20 cellular contexts compared by ENCODE assay signal in the genomic region with DNA sequence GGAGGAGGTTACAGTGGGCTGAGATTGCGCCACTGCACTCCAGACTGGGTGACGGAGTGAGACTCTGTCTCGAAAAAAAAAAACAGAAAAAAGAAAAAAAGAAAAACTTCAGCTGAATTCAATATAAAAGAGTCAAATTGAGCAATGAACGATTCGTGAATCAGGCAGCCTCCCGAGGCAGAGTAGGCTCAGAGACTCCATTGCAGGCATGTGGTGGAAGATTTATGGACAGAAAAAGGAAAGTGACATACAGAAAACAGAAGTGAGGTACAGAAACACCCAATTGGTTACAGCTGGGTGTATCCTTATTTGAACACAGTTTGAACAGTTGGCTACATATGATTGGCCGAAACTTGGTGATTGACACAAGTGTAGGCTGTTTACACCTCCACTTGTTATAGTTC.
"Had no signal": no experiment of that assay in that cellular context is flagged by ENCODE, and none has a peak within 500 bp of the region (broad histone marks: within the 10 kb centered on the region; RNA-seq: fewer than 3 reads in every experiment).

No MANE protein-coding gene starts in this region.

- H3K27ac Mint-ChIP-seq: activated CD4-positive, alpha-beta memory T cell treated with anti-CD3 and anti-CD28 coated beads for 36 hours; activated naive CD4-positive, alpha-beta T cell treated with anti-CD3 and anti-CD28 coated beads, Interleukin-2, amount 50 U/mL, for 72 hours; natural killer cell treated with Interleukin-12 subunit alpha and Interleukin-12 subunit beta and Interleukin-15 and Interleukin-18, amount 100 ng/mL, for 72 hours; T-helper 2 cell treated with Interferon-gamma antibody and Interleukin-4, amounts not matched to agents 5 μg/mL and 100 μg/mL, for 36 hours had no signal

- H3K36me3 ChIP-seq: brain microvascular endothelial cell, prostate gland, right lobe of liver, spleen, suprapubic skin, upper lobe of left lung had no signal

- H3K4me1 ChIP-seq: prostate gland, right lobe of liver, spleen, suprapubic skin, upper lobe of left lung had no signal

- H3K4me3 Mint-ChIP-seq: activated CD4-positive, alpha-beta memory T cell treated with anti-CD3 and anti-CD28 coated beads for 36 hours; activated T-cell treated with anti-CD3 and anti-CD28 coated beads, Interleukin-2, amount 50 U/mL, for 4 hours; natural killer cell treated with Interleukin-12 subunit alpha and Interleukin-12 subunit beta and Interleukin-15 and Interleukin-18, amount 100 ng/mL, for 72 hours; T-helper 2 cell treated with Interferon-gamma antibody and Interleukin-4, amounts not matched to agents 5 μg/mL and 100 μg/mL, for 36 hours had no signal

- H3K9me3 ChIP-seq: mucosa of descending colon, prostate gland, right lobe of liver, spleen, suprapubic skin, upper lobe of left lung had no signal

- H3K27ac ChIP-seq: brain microvascular endothelial cell, prostate gland, right lobe of liver, spleen, suprapubic skin, upper lobe of left lung had no signal

- ATAC-seq: activated naive CD4-positive, alpha-beta T cell treated with anti-CD3 and anti-CD28 coated beads, Interleukin-2, amount 50 U/mL, for 72 hours; activated T-cell treated with anti-CD3 and anti-CD28 coated beads, Interleukin-2, amount 50 U/mL, for 4 hours; mucosa of descending colon; natural killer cell treated with Interleukin-12 subunit alpha and Interleukin-12 subunit beta and Interleukin-15 and Interleukin-18, amount 100 ng/mL, for 72 hours; right lobe of liver had no signal

- DNase-seq: activated CD4-positive, alpha-beta memory T cell treated with anti-CD3 and anti-CD28 coated beads for 36 hours; activated CD4-positive, alpha-beta T cell treated with anti-CD3 and anti-CD28 coated beads for 1 hour; activated effector memory CD4-positive, alpha-beta T cell treated with anti-CD3 and anti-CD28 coated beads, Interleukin-2, amount 50 U/mL, for 16 hours; activated T-cell treated with anti-CD3 and anti-CD28 coated beads, Interleukin-2, amount 50 U/mL, for 4 hours; brain microvascular endothelial cell; dermis blood vessel endothelial cell; erythroblast; mammary epithelial cell; mucosa of descending colon; occipital lobe; right lobe of liver; spleen; stimulated activated CD4-positive, alpha-beta T cell treated with anti-CD3 and anti-CD28 coated beads, Interleukin-1b, Interleukin-23, amount 100 ng/mL, for 48 hours; stimulated activated naive CD4-positive, alpha-beta T cell; upper lobe of left lung had no signal

- H3K4me3 ChIP-seq: mucosa of descending colon, prostate gland, right lobe of liver, spleen, suprapubic skin, upper lobe of left lung had no signal

- H3K36me3 Mint-ChIP-seq: activated CD4-positive, alpha-beta memory T cell treated with anti-CD3 and anti-CD28 coated beads for 36 hours; activated naive CD4-positive, alpha-beta T cell treated with anti-CD3 and anti-CD28 coated beads, Interleukin-2, amount 50 U/mL, for 72 hours; natural killer cell treated with Interleukin-12 subunit alpha and Interleukin-12 subunit beta and Interleukin-15 and Interleukin-18, amount 100 ng/mL, for 72 hours had no signal

- H3K27me3 ChIP-seq: right lobe of liver, spleen, upper lobe of left lung had no signal

- H3K9me3 Mint-ChIP-seq: activated CD4-positive, alpha-beta memory T cell treated with anti-CD3 and anti-CD28 coated beads for 36 hours; activated naive CD4-positive, alpha-beta T cell treated with anti-CD3 and anti-CD28 coated beads, Interleukin-2, amount 50 U/mL, for 72 hours; activated T-cell treated with anti-CD3 and anti-CD28 coated beads, Interleukin-2, amount 50 U/mL, for 4 hours; natural killer cell treated with Interleukin-12 subunit alpha and Interleukin-12 subunit beta and Interleukin-15 and Interleukin-18, amount 100 ng/mL, for 72 hours; T-helper 2 cell treated with Interferon-gamma antibody and Interleukin-4, amounts not matched to agents 5 μg/mL and 100 μg/mL, for 36 hours had no signal
